Comparison of ENCODE assay signal across 15 cellular contexts in the genomic region with DNA sequence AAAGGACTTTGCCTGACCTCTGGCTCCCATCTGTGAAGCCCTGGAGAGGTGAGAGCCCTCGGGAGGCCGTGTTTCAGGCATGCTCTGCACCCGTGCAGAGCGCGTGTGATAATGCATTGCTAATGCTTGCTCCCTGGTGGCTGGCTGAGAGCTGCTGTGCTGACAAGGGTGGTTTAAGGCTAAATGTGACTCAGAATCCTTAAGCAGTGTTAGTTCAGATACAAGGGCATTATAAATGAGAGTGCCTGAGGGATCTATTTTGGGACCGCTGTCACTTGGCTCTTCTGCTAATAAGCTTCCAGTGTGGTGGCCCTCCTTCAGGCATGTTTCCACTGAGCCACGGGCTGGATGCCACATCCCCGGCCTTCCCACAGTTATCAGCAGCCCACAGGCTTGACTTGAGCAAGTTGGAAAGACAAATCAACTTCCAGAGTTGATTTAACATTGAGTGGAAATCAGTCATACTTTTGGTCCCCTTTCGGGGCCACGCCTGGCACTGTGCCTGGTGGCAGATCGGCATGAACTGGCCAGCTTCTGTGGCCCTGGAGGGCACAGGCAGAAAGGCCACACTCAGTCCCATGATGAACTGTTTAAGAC. TPM values are rescaled to one million over a fixed set of nuclear protein-coding genes. Genes with fewer than 3 reads are reported as not detected.
DNase-seq lines count a peak whose midpoint lies in the region; ATAC-seq, FAIRE-seq and TF ChIP-seq lines count a peak whose summit lies in the region.
"Had no signal": no experiment of that assay in that cellular context is flagged by ENCODE, and none has a peak within 500 bp of the region (broad histone marks: within the 10 kb centered on the region; RNA-seq: fewer than 3 reads in every experiment).

No MANE protein-coding gene starts in this region.

- H4K20me1 ChIP-seq in astrocyte (ENCODE audit: insufficient read depth, low read length), result no peaks in the 10 kb centered on the region

- no peak overlapping the region for H2AFZ ChIP-seq in astrocyte (ENCODE audit: low read depth, low read length)

- H3K4me3 Mint-ChIP-seq in astrocyte (ENCODE audit: unreplicated experiment), result no peak overlapping the region
- no peak overlapping the region for H3K4me3 Mint-ChIP-seq in naive thymus-derived CD4-positive, alpha-beta T cell
- H3K4me3 Mint-ChIP-seq: endodermal cell had no signal

- intact Hi-C loops in left ventricle myocardium inferior (cut with micrococcal nuclease), result no loop called here
- intact Hi-C loops in naive thymus-derived CD4-positive, alpha-beta T cell (cut with micrococcal nuclease), result no loop called here

- POLR2A ChIA-PET in naive thymus-derived CD4-positive, alpha-beta T cell (lab: Charles Lee), result no interaction called here

- FAIRE-seq in astrocyte (lab: Jason Lieb, UNC), result no peak
- FAIRE-seq: A204.1, urothelium cell line had no signal

- H3K27ac ChIP-seq in astrocyte (ENCODE audit: low read depth, low read length) (no peak overlapping the region), left ventricle myocardium inferior (replicated peaks) (peak overlapping the region; percentile 76)
- no peak overlapping the region for H3K27ac ChIP-seq in naive thymus-derived CD4-positive, alpha-beta T cell (ENCODE audit: low read depth, low read length)

- DNase-seq in NCI-H1436 (lab: John Stamatoyannopoulos, UW), result peak; percentile 13
- no peak for DNase-seq in NCI-H1436 treated with DMSO at 0.1 percent for 48 hours (lab: John Stamatoyannopoulos, UW)
- DNase-seq in astrocyte (ENCODE audit: low read depth), result peak; percentile 79
- peak; percentile 38 for DNase-seq in left ventricle myocardium inferior
- DNase-seq in skeletal muscle cell (ENCODE audit: low read depth), result peak; percentile 31
- no peak for DNase-seq in NCI-H146 (lab: John Stamatoyannopoulos, UW)
- no peak for DNase-seq in naive thymus-derived CD4-positive, alpha-beta T cell
- DNase-seq: activated naive CD4-positive, alpha-beta T cell treated with Interleukin-2 at 50 U/mL for 16 hours; DMS153; endodermal cell; islet precursor cell; NCI-H510A had no signal

- H3K4me3 ChIP-seq in astrocyte (ENCODE audit: insufficient read depth, low read depth, low read length) (no peak overlapping the region), left ventricle myocardium inferior (no peak overlapping the region), skeletal muscle cell (ENCODE audit: low read depth, low read length) (no peak overlapping the region)
- no peak overlapping the region for H3K4me3 ChIP-seq in naive thymus-derived CD4-positive, alpha-beta T cell (ENCODE audit: low read length)

- no peak for ATAC-seq in naive thymus-derived CD4-positive, alpha-beta T cell
- no peak for ATAC-seq in HG03175 (IDR thresholded peaks at IDR 0.05; ENCODE audit: unreplicated experiment)

- no peak overlapping the region for H3K27ac Mint-ChIP-seq in astrocyte (ENCODE audit: unreplicated experiment)
- peak overlapping the region in 2 of 9 donors; percentile 21 to 54 for H3K27ac Mint-ChIP-seq in naive thymus-derived CD4-positive, alpha-beta T cell
- H3K27ac Mint-ChIP-seq: endodermal cell had no signal

- CTCF ChIA-PET in naive thymus-derived CD4-positive, alpha-beta T cell (lab: Charles Lee), result interaction anchor here (0.6 kb wide), 1 partner anchor 342 kb away, joined by 3 read pairs; no protein-coding TSS in a partner anchor

- no peak for TF ChIP-seq CTCF in astrocyte (IDR thresholded peaks at IDR 0.05; ENCODE audit: insufficient read depth, low read depth, low read length)
- TF ChIP-seq CTCF in left ventricle myocardium inferior (IDR thresholded peaks at IDR 0.05; ENCODE audit: borderline replicate concordance), result no peak

- H3K9me3 ChIP-seq in astrocyte (ENCODE audit: insufficient read depth, low read depth, low read length), result no peaks in the 10 kb centered on the region
- H3K9me3 ChIP-seq in left ventricle myocardium inferior (replicated peaks), result no peaks in the 10 kb centered on the region
- no peaks in the 10 kb centered on the region for H3K9me3 ChIP-seq in naive thymus-derived CD4-positive, alpha-beta T cell (ENCODE audit: control insufficient read depth in 2 of 3, low read length in 3 of 3)

- no peak overlapping the region for H3K9ac ChIP-seq in astrocyte (ENCODE audit: low read length)

- H3K27me3 ChIP-seq in astrocyte (ENCODE audit: insufficient read depth, low read length), result peaks cover 4% of the 10 kb centered on the region
- peaks cover 13% of the 10 kb centered on the region for H3K27me3 ChIP-seq in left ventricle myocardium inferior (ENCODE audit: low read depth)
- H3K27me3 ChIP-seq in naive thymus-derived CD4-positive, alpha-beta T cell (ENCODE audit: control insufficient read depth in 2 of 2, insufficient read depth in 2 of 2, low read length in 2 of 2), result no peaks in the 10 kb centered on the region

- H3K4me1 ChIP-seq in astrocyte (ENCODE audit: insufficient read depth, low read length) (peaks cover 10% of the 10 kb centered on the region), left ventricle myocardium inferior (peaks cover 23% of the 10 kb centered on the region)
- no peaks in the 10 kb centered on the region for H3K4me1 ChIP-seq in naive thymus-derived CD4-positive, alpha-beta T cell (ENCODE audit: control insufficient read depth in 2 of 2, insufficient read depth in 2 of 2, low read length in 2 of 2)

- H3K9me3 Mint-ChIP-seq in astrocyte (ENCODE audit: unreplicated experiment), result no peaks in the 10 kb centered on the region
- peaks cover 0 to 8% (median 0%) of the 10 kb centered on the region in 11 donors for H3K9me3 Mint-ChIP-seq in naive thymus-derived CD4-positive, alpha-beta T cell
- H3K9me3 Mint-ChIP-seq: endodermal cell had no signal

- H3K79me2 ChIP-seq in astrocyte (ENCODE audit: insufficient read depth, low read length), result no peaks in the 10 kb centered on the region

- H3K4me2 ChIP-seq in astrocyte (ENCODE audit: low read length), result no peak overlapping the region

- peaks cover 9% of the 10 kb centered on the region for H3K4me1 Mint-ChIP-seq in astrocyte (ENCODE audit: low read depth, unreplicated experiment)
- H3K4me1 Mint-ChIP-seq in naive thymus-derived CD4-positive, alpha-beta T cell, result peaks cover 8 to 29% (median 15%) of the 10 kb centered on the region in 7 donors

- H3K27me3 Mint-ChIP-seq in astrocyte (ENCODE audit: low read depth, unreplicated experiment), result peaks cover 11% of the 10 kb centered on the region
- no peaks in the 10 kb centered on the region for H3K27me3 Mint-ChIP-seq in naive thymus-derived CD4-positive, alpha-beta T cell

- peaks cover 3% of the 10 kb centered on the region for H3K36me3 Mint-ChIP-seq in astrocyte (ENCODE audit: low read depth, unreplicated experiment)
- peaks cover 17 to 68% (median 39%) of the 10 kb centered on the region in 5 donors for H3K36me3 Mint-ChIP-seq in naive thymus-derived CD4-positive, alpha-beta T cell

- H3K36me3 ChIP-seq in astrocyte (ENCODE audit: insufficient read depth, low read length), result no peaks in the 10 kb centered on the region
- H3K36me3 ChIP-seq in left ventricle myocardium inferior, result no peaks in the 10 kb centered on the region
- H3K36me3 ChIP-seq in naive thymus-derived CD4-positive, alpha-beta T cell (ENCODE audit: control insufficient read depth in 2 of 3, insufficient read depth in 3 of 3, low read length in 3 of 3), result peaks cover 7 to 27% (median 20%) of the 10 kb centered on the region in 3 experiments

RNA-seq across cellular contexts. Expression of a gene that starts 17.0 kb away (rescaled TPM):
- total RNA-seq in astrocyte (2.9 and 4.5 TPM in 2 replicates), left ventricle myocardium inferior (7.2 TPM)
- 100 to 1,000 TPM in 1 of 5 experiments, 10 to 100 TPM in 4; 22.1 to 110 (median 24.4) TPM for total RNA-seq in naive thymus-derived CD4-positive, alpha-beta T cell
- 100 to 1,000 TPM; 190 to 198 TPM for polyA plus RNA-seq in naive thymus-derived CD4-positive, alpha-beta T cell
- total RNA-seq: endodermal cell had no signal

Comparison
In these comparisons a context has a peak if more than half of its experiments do, and no peak if none do; other contexts are left out.
1. DNase-seq: peak in NCI-H1436 (single experiment), astrocyte (single experiment), left ventricle myocardium inferior (single experiment) and skeletal muscle cell (single experiment); none in NCI-H1436 treated with DMSO at 0.1 percent for 48 hours (single experiment), NCI-H146 (single experiment) and naive thymus-derived CD4-positive, alpha-beta T cell (0 of 9).